Comparison of ENCODE assay signal across 14 cellular contexts in the genomic region with DNA sequence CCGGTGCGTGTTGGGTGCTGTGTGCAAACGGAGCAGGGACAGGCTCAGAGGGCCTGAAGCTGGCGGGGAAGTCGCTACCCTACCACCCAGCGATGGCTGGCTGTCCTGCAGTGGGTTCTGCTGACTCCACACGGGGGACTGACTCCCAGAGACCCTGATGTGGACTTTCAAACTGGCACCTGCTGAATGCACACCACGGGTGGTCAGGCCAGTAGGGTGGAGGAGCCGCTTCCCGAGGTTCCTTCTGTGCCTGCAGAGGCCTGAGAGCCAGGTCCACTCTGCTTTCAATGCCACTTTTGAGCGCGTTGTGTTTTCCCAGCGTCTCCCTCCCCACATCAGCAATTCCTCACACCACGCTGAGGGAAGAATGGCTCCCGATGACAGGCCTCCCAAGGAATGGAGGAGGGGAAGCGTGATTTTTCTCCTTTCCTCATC.
A peak's percentile ranks its signal among the peaks of the same experiment; 100 is the strongest.
DNase-seq lines count a peak whose midpoint lies in the region; ATAC-seq and TF ChIP-seq lines count a peak whose summit lies in the region.
"Had no signal": no experiment of that assay in that cellular context is flagged by ENCODE, and none has a peak within 500 bp of the region (broad histone marks: within the 10 kb centered on the region; RNA-seq: fewer than 3 reads in every experiment).

No MANE protein-coding gene starts in this region.

- DNase-seq in ecto neural progenitor cell (ENCODE audit: low spot score), result peak; percentile 33
- DNase-seq in islet precursor cell, result peak; percentile 43
- peak; percentile 85 for DNase-seq in mesenteric fat pad (ENCODE audit: low spot score)
- DNase-seq in activated CD4-positive, alpha-beta T cell treated with anti-CD3 and anti-CD28 coated beads for 48 hours, result no peak
- DNase-seq in glutamatergic neuron, result no peak
- DNase-seq: BE2C; CD8-positive, alpha-beta T cell; COR-L47; DND-41; GDM1; GM23248; H7 had no signal

- no peak overlapping the region for H3K4me3 Mint-ChIP-seq in glutamatergic neuron (ENCODE audit: unreplicated experiment)
- H3K4me3 Mint-ChIP-seq: CD8-positive, alpha-beta T cell had no signal

- peaks cover 19% of the 10 kb centered on the region for H3K4me1 Mint-ChIP-seq in glutamatergic neuron (ENCODE audit: low read depth, unreplicated experiment)

- peaks cover 4% of the 10 kb centered on the region for H3K36me3 Mint-ChIP-seq in glutamatergic neuron (ENCODE audit: unreplicated experiment)
- H3K36me3 Mint-ChIP-seq: CD8-positive, alpha-beta T cell had no signal

- no peak for ATAC-seq in HG03097 (IDR thresholded peaks at IDR 0.05; ENCODE audit: low FRiP score, unreplicated experiment)
- ATAC-seq: A549; CD8-positive, alpha-beta T cell had no signal

- H3K9me3 Mint-ChIP-seq in glutamatergic neuron (ENCODE audit: unreplicated experiment), result peaks cover 9% of the 10 kb centered on the region
- H3K9me3 Mint-ChIP-seq: CD8-positive, alpha-beta T cell had no signal

- no peak overlapping the region for H3K27ac Mint-ChIP-seq in glutamatergic neuron (ENCODE audit: unreplicated experiment)
- H3K27ac Mint-ChIP-seq: CD8-positive, alpha-beta T cell had no signal

- TF ChIP-seq CTCF in glutamatergic neuron (IDR thresholded peaks at IDR 0.05; ENCODE audit: partially characterized antibody, unreplicated experiment), result no peak

- H3K27me3 Mint-ChIP-seq in glutamatergic neuron (ENCODE audit: unreplicated experiment), result peaks cover 5% of the 10 kb centered on the region

Comparison
In these comparisons a context has a peak if more than half of its experiments do, and no peak if none do; other contexts are left out.
1. DNase-seq: peak in ecto neural progenitor cell (single experiment), islet precursor cell (single experiment) and mesenteric fat pad (single experiment); none in activated CD4-positive, alpha-beta T cell treated with anti-CD3 and anti-CD28 coated beads for 48 hours (single experiment) and glutamatergic neuron (single experiment).